27 cellular contexts compared by ENCODE assay signal in genomic region chr19:30358319-30358718, GRCh38. TPM values are rescaled to one million over a fixed set of nuclear protein-coding genes. Genes with fewer than 3 reads are reported as not detected.
"Had no signal": no experiment of that assay in that cellular context is flagged by ENCODE, and none has a peak within 500 bp of the region (broad histone marks: within the 10 kb centered on the region; RNA-seq: fewer than 3 reads in every experiment).

No MANE protein-coding gene starts in this region.

- H3K9me3 ChIP-seq: esophagus muscularis mucosa, gastroesophageal sphincter, heart left ventricle, left lung, lower lobe of right lung, mucosa of descending colon had no signal

- H3K36me3 Mint-ChIP-seq: mesothelial cell of epicardium had no signal

- H3K4me3 Mint-ChIP-seq: mesothelial cell of epicardium had no signal

- H3K27ac Mint-ChIP-seq: mesothelial cell of epicardium had no signal

- H3K4me3 ChIP-seq: coronary artery, dorsolateral prefrontal cortex, esophagus muscularis mucosa, gastroesophageal sphincter, heart left ventricle, hepatocyte, left lung, lower lobe of right lung, mucosa of descending colon had no signal

- H3K4me2 ChIP-seq: hepatocyte had no signal

- H3K36me3 ChIP-seq: esophagus muscularis mucosa, gastroesophageal sphincter, heart left ventricle, left lung, lower lobe of right lung had no signal

- H3K79me2 ChIP-seq: hepatocyte had no signal

- H3K27me3 ChIP-seq: esophagus muscularis mucosa, foreskin keratinocyte, hepatocyte had no signal

- H2AFZ ChIP-seq: hepatocyte had no signal

- H3K27ac ChIP-seq: coronary artery, esophagus muscularis mucosa, foreskin keratinocyte, gastroesophageal sphincter, heart left ventricle, hepatocyte, left lung, lower lobe of right lung had no signal

- H3K9me3 Mint-ChIP-seq: mesothelial cell of epicardium had no signal

- H3K4me1 ChIP-seq: esophagus muscularis mucosa, foreskin keratinocyte, gastroesophageal sphincter, heart left ventricle, left lung, lower lobe of right lung had no signal

- FAIRE-seq: colon, endothelial cell of umbilical vein, frontal cortex, islet of Langerhans, keratinocyte had no signal

- DNase-seq: dermis blood vessel endothelial cell; effector CD4-positive, alpha-beta T cell; effector memory CD4-positive, alpha-beta T cell; foreskin keratinocyte; heart left ventricle; hypothalamus; left cardiac atrium; left lung; left ventricle myocardium superior; lower lobe of right lung; mesendoderm; mucosa of descending colon had no signal

RNA-seq across cellular contexts. Expression of gene ZNF536, which starts 13.9 kb away (rescaled TPM):
- total RNA-seq: dermis blood vessel endothelial cell, endothelial cell of umbilical vein, epithelial cell of proximal tubule, fibroblast of villous mesenchyme, foreskin keratinocyte, lung microvascular endothelial cell, myocyte had no signal
